Comparison of ENCODE assay signal across 16 cellular contexts in the genomic region with DNA sequence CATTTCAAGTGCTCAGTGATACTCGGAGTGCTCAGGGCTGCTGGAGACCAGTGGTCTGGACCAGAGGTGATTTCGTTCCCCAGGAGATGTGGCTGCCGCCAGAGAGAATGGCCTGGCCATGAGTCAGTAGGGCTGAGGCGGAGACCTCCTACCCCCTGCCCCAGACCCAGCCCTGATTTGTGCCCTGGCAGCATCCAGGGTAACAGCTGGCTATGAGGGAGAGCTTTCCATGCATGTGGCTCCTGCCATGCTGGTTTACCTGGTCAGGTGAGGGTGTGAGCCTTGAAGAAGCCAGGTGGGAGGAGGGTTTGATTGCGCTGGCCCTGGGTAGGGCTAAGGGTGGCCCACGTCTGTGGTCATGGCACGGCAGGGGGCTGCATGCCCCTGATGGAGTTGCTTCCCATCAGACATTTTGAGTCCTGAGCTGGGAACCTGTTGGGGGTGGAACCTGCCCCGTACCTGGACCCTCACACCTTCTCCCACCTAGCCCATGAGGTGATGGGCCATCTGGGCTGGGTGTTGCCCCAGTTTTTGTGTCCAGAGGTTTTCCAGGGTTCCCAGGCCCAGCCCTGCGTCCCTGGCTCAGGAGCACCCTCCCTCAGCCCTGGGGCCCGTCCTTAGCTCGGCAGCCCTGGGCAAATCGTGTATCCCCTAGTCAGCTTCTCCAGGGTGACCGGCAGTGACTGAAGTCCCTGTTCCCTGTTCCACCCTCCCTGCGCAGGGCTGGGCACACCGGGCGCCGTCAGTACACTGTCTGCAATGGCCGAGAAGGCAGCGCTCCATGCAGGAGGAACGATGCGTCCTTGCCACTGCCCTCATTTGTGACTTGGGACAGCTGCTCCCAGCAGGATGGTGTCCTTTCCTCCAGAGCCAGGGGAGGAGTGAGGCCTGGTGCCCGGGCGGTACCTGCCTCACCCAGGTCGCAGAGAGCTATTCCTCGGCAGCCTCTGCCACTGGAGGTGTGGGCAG. TPM values are rescaled to one million over a fixed set of nuclear protein-coding genes. Genes with fewer than 3 reads are reported as not detected.
DNase-seq lines count a peak whose midpoint lies in the region; ATAC-seq and TF ChIP-seq lines count a peak whose summit lies in the region.
"Had no signal": no experiment of that assay in that cellular context is flagged by ENCODE, and none has a peak within 500 bp of the region (broad histone marks: within the 10 kb centered on the region; RNA-seq: fewer than 3 reads in every experiment).

No MANE protein-coding gene starts in this region.

- CTCF ChIA-PET in RWPE1 (lab: Yijun Ruan, JAX): no interaction called here

- no peaks in the 10 kb centered on the region for H3K9me3 ChIP-seq in prostate gland
- H3K9me3 ChIP-seq: right lobe of liver had no signal

- no peak overlapping the region for H3K4me3 ChIP-seq in prostate gland
- H3K4me3 ChIP-seq: K562, right lobe of liver, SK-N-MC had no signal

- H3K4me1 ChIP-seq in prostate gland (replicated peaks): peaks cover 3% of the 10 kb centered on the region

- no peak overlapping the region for H3K27ac Mint-ChIP-seq in activated T-helper 1 cell treated with anti-CD3 and anti-CD28 coated beads, Interleukin-12 subunit alpha, Interleukin-12 subunit beta, Interleukin-2, Interleukin-4 antibody, amounts not matched to agents 30 ng/mL and 10 ng/mL and 1 ng/mL, durations not matched to agents 14 hours and 24 hours and 36 hours
- H3K27ac Mint-ChIP-seq: activated naive CD4-positive, alpha-beta T cell treated with anti-CD3 and anti-CD28 coated beads, Interleukin-2, amount 50 U/mL, for 24 hours had no signal

- POLR2A ChIA-PET in RWPE1 (lab: Yijun Ruan, JAX; ENCODE audit: low non-redundant PET): interaction anchor here (1.0 kb wide), 1 partner anchor 9 kb away, joined by 4 read pairs; a partner anchor contains a TSS

- H3K27me3 ChIP-seq in prostate gland (replicated peaks; ENCODE audit: insufficient read depth): no peaks in the 10 kb centered on the region
- H3K27me3 ChIP-seq: right lobe of liver had no signal

- H3K27ac ChIP-seq in RWPE1: peak overlapping the region; percentile 100
- peak overlapping the region; percentile 52 to 88 for H3K27ac ChIP-seq in prostate gland
- H3K27ac ChIP-seq: right lobe of liver, SK-N-MC had no signal

- peak; percentile 52 for DNase-seq in COLO668 (lab: John Stamatoyannopoulos, UW; ENCODE audit: unreplicated experiment)
- no peak for DNase-seq in RWPE1 (ENCODE audit: low spot score)
- no peak for DNase-seq in prostate gland (ENCODE audit: low spot score)
- no peak for DNase-seq in T-helper 1 cell
- no peak for DNase-seq in activated T-helper 1 cell treated with anti-CD3 and anti-CD28 coated beads, Interleukin-12 subunit alpha, Interleukin-12 subunit beta, Interleukin-2, Interleukin-4 antibody, amounts not matched to agents 30 ng/mL and 10 ng/mL and 1 ng/mL, durations not matched to agents 14 hours and 24 hours and 36 hours (ENCODE audit: low spot score)
- DNase-seq: central memory CD4-positive, alpha-beta T cell; NCI-H1105; NCI-H2227 treated with DMSO at 0.1 percent for 48 hours had no signal

- TF ChIP-seq CTCF in RWPE1 (conservative IDR thresholded peaks at IDR 0.05; ENCODE audit: low read depth): no peak
- TF ChIP-seq CTCF in prostate gland (IDR thresholded peaks at IDR 0.05): no peak

- intact Hi-C loops in prostate gland (cut with DNase I): no loop called here
- intact Hi-C loops in activated T-helper 1 cell treated with anti-CD3 and anti-CD28 coated beads, Interleukin-12 subunit alpha, Interleukin-12 subunit beta, Interleukin-2, Interleukin-4 antibody, amounts not matched to agents 30 ng/mL and 10 ng/mL and 1 ng/mL, durations not matched to agents 14 hours and 24 hours and 36 hours (cut with micrococcal nuclease): loop anchor here (1.0 kb wide), 1 partner anchor 10 kb away; no protein-coding TSS in a partner anchor

- no peaks in the 10 kb centered on the region for H3K36me3 ChIP-seq in prostate gland
- H3K36me3 ChIP-seq: right lobe of liver had no signal

- H3K27me3 Mint-ChIP-seq in activated T-helper 1 cell treated with anti-CD3 and anti-CD28 coated beads, Interleukin-12 subunit alpha, Interleukin-12 subunit beta, Interleukin-2, Interleukin-4 antibody, amounts not matched to agents 30 ng/mL and 10 ng/mL and 1 ng/mL, durations not matched to agents 14 hours and 24 hours and 36 hours (ENCODE audit: insufficient read depth): peaks cover 1% of the 10 kb centered on the region
- H3K27me3 Mint-ChIP-seq: activated naive CD4-positive, alpha-beta T cell treated with anti-CD3 and anti-CD28 coated beads, Interleukin-2, amount 50 U/mL, for 24 hours had no signal

- ATAC-seq in esophagus mucosa (peak; percentile 44), GM21825 (IDR thresholded peaks at IDR 0.05; ENCODE audit: unreplicated experiment) (no peak), HG03108 (IDR thresholded peaks at IDR 0.05; ENCODE audit: unreplicated experiment) (no peak)

- no peaks in the 10 kb centered on the region for H3K36me3 Mint-ChIP-seq in activated T-helper 1 cell treated with anti-CD3 and anti-CD28 coated beads, Interleukin-12 subunit alpha, Interleukin-12 subunit beta, Interleukin-2, Interleukin-4 antibody, amounts not matched to agents 30 ng/mL and 10 ng/mL and 1 ng/mL, durations not matched to agents 14 hours and 24 hours and 36 hours (ENCODE audit: low read depth)
- H3K36me3 Mint-ChIP-seq: activated naive CD4-positive, alpha-beta T cell treated with anti-CD3 and anti-CD28 coated beads, Interleukin-2, amount 50 U/mL, for 24 hours had no signal

- H3K4me3 Mint-ChIP-seq in activated T-helper 1 cell treated with anti-CD3 and anti-CD28 coated beads, Interleukin-12 subunit alpha, Interleukin-12 subunit beta, Interleukin-2, Interleukin-4 antibody, amounts not matched to agents 30 ng/mL and 10 ng/mL and 1 ng/mL, durations not matched to agents 14 hours and 24 hours and 36 hours: no peak overlapping the region
- H3K4me3 Mint-ChIP-seq: activated naive CD4-positive, alpha-beta T cell treated with anti-CD3 and anti-CD28 coated beads, Interleukin-2, amount 50 U/mL, for 24 hours; nephron had no signal

- H3K9me3 Mint-ChIP-seq in activated T-helper 1 cell treated with anti-CD3 and anti-CD28 coated beads, Interleukin-12 subunit alpha, Interleukin-12 subunit beta, Interleukin-2, Interleukin-4 antibody, amounts not matched to agents 30 ng/mL and 10 ng/mL and 1 ng/mL, durations not matched to agents 14 hours and 24 hours and 36 hours: no peaks in the 10 kb centered on the region
- H3K9me3 Mint-ChIP-seq: activated naive CD4-positive, alpha-beta T cell treated with anti-CD3 and anti-CD28 coated beads, Interleukin-2, amount 50 U/mL, for 24 hours; nephron had no signal

- no peak for TF ChIP-seq POLR2A in prostate gland (IDR thresholded peaks at IDR 0.05)

- peaks cover 13% of the 10 kb centered on the region for H3K4me1 Mint-ChIP-seq in activated T-helper 1 cell treated with anti-CD3 and anti-CD28 coated beads, Interleukin-12 subunit alpha, Interleukin-12 subunit beta, Interleukin-2, Interleukin-4 antibody, amounts not matched to agents 30 ng/mL and 10 ng/mL and 1 ng/mL, durations not matched to agents 14 hours and 24 hours and 36 hours (ENCODE audit: low read depth)

- WGBS in prostate gland: 76% methylated on average over 19 of the region's 25 CpGs

RNA-seq across cellular contexts. Expression of a gene that starts 9.0 kb away (rescaled TPM):
- total RNA-seq in esophagus mucosa: 65.7 TPM
- 100 to 1,000 TPM in 1 of 2 donors, 10 to 100 TPM in 1; 80.3 to 155 TPM for total RNA-seq in prostate gland
- 154 and 161 TPM in 2 replicates for total RNA-seq in activated T-helper 1 cell treated with anti-CD3 and anti-CD28 coated beads, Interleukin-12 subunit alpha, Interleukin-12 subunit beta, Interleukin-2, Interleukin-4 antibody, amounts not matched to agents 30 ng/mL and 10 ng/mL and 1 ng/mL, durations not matched to agents 14 hours and 24 hours and 36 hours

RNA-seq across cellular contexts. Expression of a gene that starts 34.9 kb away (rescaled TPM):
- total RNA-seq in esophagus mucosa (0.80 TPM), prostate gland (1 to 10 TPM in 1 of 2 donors, not detected in 1; 2.8 TPM)
- 454 and 455 TPM in 2 replicates for total RNA-seq in activated T-helper 1 cell treated with anti-CD3 and anti-CD28 coated beads, Interleukin-12 subunit alpha, Interleukin-12 subunit beta, Interleukin-2, Interleukin-4 antibody, amounts not matched to agents 30 ng/mL and 10 ng/mL and 1 ng/mL, durations not matched to agents 14 hours and 24 hours and 36 hours

RNA-seq across cellular contexts. Expression of a gene that starts 51.0 kb away (rescaled TPM):
- 6.3 TPM for total RNA-seq in esophagus mucosa
- total RNA-seq in prostate gland: 10 to 100 TPM in 1 of 2 donors, 1 to 10 TPM in 1; 9.0 to 12.5 TPM
- 3.3 and 4.2 TPM in 2 replicates for total RNA-seq in activated T-helper 1 cell treated with anti-CD3 and anti-CD28 coated beads, Interleukin-12 subunit alpha, Interleukin-12 subunit beta, Interleukin-2, Interleukin-4 antibody, amounts not matched to agents 30 ng/mL and 10 ng/mL and 1 ng/mL, durations not matched to agents 14 hours and 24 hours and 36 hours

RNA-seq across cellular contexts. Expression of a gene that starts 53.7 kb away (rescaled TPM):
- total RNA-seq in esophagus mucosa (50.0 TPM), prostate gland (10 to 100 TPM in 1 of 2 donors, 1 to 10 TPM in 1; 5.0 to 69.2 TPM)
- 111 and 115 TPM in 2 replicates for total RNA-seq in activated T-helper 1 cell treated with anti-CD3 and anti-CD28 coated beads, Interleukin-12 subunit alpha, Interleukin-12 subunit beta, Interleukin-2, Interleukin-4 antibody, amounts not matched to agents 30 ng/mL and 10 ng/mL and 1 ng/mL, durations not matched to agents 14 hours and 24 hours and 36 hours

Comparison
In these comparisons a context has a peak if more than half of its experiments do, and no peak if none do; other contexts are left out.
1. RNA of a gene that starts 34.9 kb away (total RNA-seq): 454 to 455 TPM in activated T-helper 1 cell treated with anti-CD3 and anti-CD28 coated beads, Interleukin-12 subunit alpha, Interleukin-12 subunit beta, Interleukin-2, Interleukin-4 antibody, amounts not matched to agents 30 ng/mL and 10 ng/mL and 1 ng/mL, durations not matched to agents 14 hours and 24 hours and 36 hours; 2.8 TPM in prostate gland and 0.80 TPM in esophagus mucosa (single experiment); every median in the first group is over 100 times any median in the second.